Comparison of ENCODE assay signal across 8 cellular contexts in the genomic region with DNA sequence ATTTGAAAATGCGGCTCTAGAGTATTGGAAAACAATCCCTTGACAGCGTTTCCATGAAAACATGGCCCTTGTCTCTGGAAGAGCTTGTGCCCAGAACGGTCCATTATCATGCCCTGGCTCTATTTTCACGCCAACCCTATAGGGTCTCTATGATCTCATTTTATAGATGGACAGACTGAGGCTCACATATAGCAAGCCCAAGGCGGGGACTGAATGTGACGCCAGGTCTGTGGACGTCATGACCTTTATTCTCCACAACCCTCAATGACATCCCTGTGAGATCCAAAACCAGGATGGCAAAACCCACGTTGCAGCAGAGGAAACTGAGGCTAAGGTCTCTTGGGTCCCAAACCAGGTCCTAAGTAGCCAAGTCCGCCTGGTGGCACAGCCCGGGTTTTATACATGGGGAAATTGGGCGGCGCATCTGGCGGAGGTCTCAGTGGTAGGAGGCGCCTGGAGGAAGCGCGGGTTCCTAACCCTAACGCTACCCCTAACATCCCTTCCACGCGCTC. TPM values are rescaled to one million over a fixed set of nuclear protein-coding genes. Genes with fewer than 3 reads are reported as not detected.
DNase-seq lines count a peak whose midpoint lies in the region; ATAC-seq and TF ChIP-seq lines count a peak whose summit lies in the region.

No MANE protein-coding gene starts in this region.

- no peaks in the 10 kb centered on the region for H3K27me3 Mint-ChIP-seq in mesothelial cell of epicardium (ENCODE audit: low read depth)

- H3K36me3 ChIP-seq in left ventricle myocardium inferior (peaks cover 26% of the 10 kb centered on the region), aorta (ENCODE audit: control insufficient read depth in 1 of 2, insufficient read depth in 2 of 2, low read length in 1 of 2) (peaks cover 0 to 2% of the 10 kb centered on the region in 2 donors)

- in situ Hi-C loops in astrocyte of the cerebellum (cut with HindIII; ENCODE audit: low sequenced_read_pairs), result no loop called here

- H3K27ac Mint-ChIP-seq in mesothelial cell of epicardium, result peak overlapping the region; percentile 50

- peaks cover 4% of the 10 kb centered on the region for H3K4me1 Mint-ChIP-seq in mesothelial cell of epicardium

- WGBS in aorta, 2 donors, result 11 to 13% methylated on average over 19 of the region's 19 CpGs

- DNase-seq in left ventricle myocardium inferior, result no peak
- no peak for DNase-seq in left ventricle myocardium superior
- DNase-seq in astrocyte of the cerebellum (ENCODE audit: low read depth), result no peak
- no peak for DNase-seq in mesothelial cell of epicardium (ENCODE audit: low spot score in 2 of 2, unreplicated experiment in 2 of 2)
- DNase-seq in aorta, result no peak
- DNase-seq in effector CD4-positive, alpha-beta T cell, result no peak
- no peak for DNase-seq in erythroblast (lab: John Stamatoyannopoulos, UW)
- DNase-seq in globus pallidus (ENCODE audit: low spot score), result no peak

- peaks cover 67% of the 10 kb centered on the region for H3K4me1 ChIP-seq in left ventricle myocardium inferior
- H3K4me1 ChIP-seq in aorta (ENCODE audit: control insufficient read depth in 1 of 2, insufficient read depth in 2 of 2, low read length in 2 of 2), result no peaks in the 10 kb centered on the region

- intact Hi-C loops in left ventricle myocardium inferior (cut with micrococcal nuclease), result no loop called here
- intact Hi-C loops in left ventricle myocardium superior (cut with micrococcal nuclease), result no loop called here
- intact Hi-C loops in aorta (cut with DNase I), result no loop called here

- H3K27me3 ChIP-seq in left ventricle myocardium inferior (ENCODE audit: low read depth) (no peaks in the 10 kb centered on the region), aorta (ENCODE audit: control insufficient read depth in 1 of 2, insufficient read depth in 2 of 2, low read length in 1 of 2) (no peaks in the 10 kb centered on the region)

- peaks cover 5% of the 10 kb centered on the region for H3K9me3 Mint-ChIP-seq in mesothelial cell of epicardium

- peaks cover 8% of the 10 kb centered on the region for H3K36me3 Mint-ChIP-seq in mesothelial cell of epicardium

- H3K4me3 ChIP-seq in left ventricle myocardium inferior, result peak overlapping the region; percentile 86
- peak overlapping the region; percentile 84 for H3K4me3 ChIP-seq in astrocyte of the cerebellum (ENCODE audit: low read depth, low read length)
- H3K4me3 ChIP-seq in aorta (ENCODE audit: low read length in 2 of 2), result peak overlapping the region in 1 of 2 donors; percentile 21

- H3K9me3 ChIP-seq in left ventricle myocardium inferior (replicated peaks) (no peaks in the 10 kb centered on the region), aorta (ENCODE audit: control insufficient read depth, low read length) (no peaks in the 10 kb centered on the region)

- H3K4me3 Mint-ChIP-seq in mesothelial cell of epicardium, result peak overlapping the region; percentile 73

- no peak for ATAC-seq in left ventricle myocardium superior
- ATAC-seq in aorta (ENCODE audit: low FRiP score), result peak; percentile 5

- no peak for TF ChIP-seq POLR2A in erythroblast (IDR thresholded peaks at IDR 0.05; ENCODE audit: low read length)

- peak overlapping the region; percentile 95 for H3K27ac ChIP-seq in left ventricle myocardium inferior (replicated peaks)
- H3K27ac ChIP-seq in aorta (ENCODE audit: low read depth in 1 of 2, low read length in 2 of 2), result no peak overlapping the region

- TF ChIP-seq CTCF in left ventricle myocardium inferior (IDR thresholded peaks at IDR 0.05; ENCODE audit: borderline replicate concordance) (no peak), astrocyte of the cerebellum (IDR thresholded peaks at IDR 0.05; ENCODE audit: low read depth, low read length, missing control alignments) (no peak), mesothelial cell of epicardium (IDR thresholded peaks at IDR 0.05; ENCODE audit: unreplicated experiment) (no peak)

RNA-seq across cellular contexts. Expression of a gene that starts 0.4 kb away (rescaled TPM):
- total RNA-seq in left ventricle myocardium inferior (31.2 TPM), left ventricle myocardium superior (33.0 TPM), mesothelial cell of epicardium (58.0 to 61.9 TPM (median 59.3 TPM) in 3 replicates), aorta (10 to 100 TPM; 67.1 to 91.2 TPM)
- 10 to 100 TPM; 26.3 to 45.6 TPM for polyA plus RNA-seq in aorta

RNA-seq across cellular contexts. Expression of a gene that starts 43.6 kb away (rescaled TPM):
- total RNA-seq in left ventricle myocardium inferior (19.9 TPM), left ventricle myocardium superior (19.7 TPM), mesothelial cell of epicardium (100.0 to 106 TPM (median 104 TPM) in 3 replicates), aorta (10 to 100 TPM; 38.0 to 50.6 TPM)
- polyA plus RNA-seq in aorta, result 10 to 100 TPM; 31.7 to 90.6 TPM
